Comparison of ENCODE assay signal across 8 cellular contexts in the genomic region with DNA sequence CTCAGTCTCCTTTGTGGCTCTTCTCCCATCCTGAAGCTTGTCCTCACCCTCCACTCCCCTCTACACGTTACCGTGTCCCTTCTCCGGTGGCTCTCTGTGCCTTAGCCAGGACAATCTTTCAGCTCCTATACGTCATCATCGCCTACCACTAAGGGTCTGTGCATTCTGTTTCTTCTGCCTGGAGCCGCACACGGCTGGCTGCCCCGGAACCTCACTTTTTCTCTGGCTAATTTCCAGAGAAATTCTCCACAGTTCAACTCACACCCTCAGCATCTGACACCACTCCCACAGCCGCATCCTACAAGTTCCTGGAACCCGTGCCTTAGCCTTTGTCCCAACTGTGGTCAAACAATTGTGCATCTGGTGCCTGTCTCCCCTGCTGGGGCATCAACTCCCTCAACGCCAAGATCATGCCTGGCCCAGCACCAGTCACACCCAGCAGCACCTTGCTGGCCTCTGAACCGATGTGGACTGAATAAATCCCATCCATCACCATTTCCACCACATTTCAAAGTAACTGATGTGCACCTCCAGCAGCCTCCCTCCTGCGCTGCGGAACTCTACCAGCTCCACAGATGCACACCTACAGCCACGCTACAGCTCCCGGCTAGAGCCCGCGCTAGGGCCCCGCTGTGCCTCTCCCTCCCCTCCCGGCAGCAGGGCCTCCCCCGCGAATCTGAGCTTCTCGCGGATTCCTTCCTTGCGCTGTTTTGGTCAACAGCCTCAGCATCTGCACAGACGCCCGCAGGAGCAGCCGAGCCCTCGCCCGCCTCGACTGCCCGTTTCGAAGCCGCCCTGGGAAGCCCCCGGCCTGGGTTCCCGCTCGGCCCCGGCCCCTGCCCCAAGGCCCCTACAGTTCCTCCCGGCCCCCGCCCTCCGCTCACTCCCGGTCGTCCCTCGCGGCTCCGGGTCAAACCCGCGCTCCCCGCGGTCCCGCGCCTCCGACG. TPM values are rescaled to one million over a fixed set of nuclear protein-coding genes. Genes with fewer than 3 reads are reported as not detected.
DNase-seq lines count a peak whose midpoint lies in the region; ATAC-seq and TF ChIP-seq lines count a peak whose summit lies in the region.

No MANE protein-coding gene starts in this region.

- no TSS peak for BruUV-seq in MCF 10A (replicated peaks; lab: Mats Ljungman, UMichigan)

- peaks cover 17% of the 10 kb centered on the region for H3K36me3 Mint-ChIP-seq in MCF 10A (ENCODE audit: insufficient read depth, unreplicated experiment)

- no peaks in the 10 kb centered on the region for H3K9me3 ChIP-seq in HUES6 (ENCODE audit: control insufficient read depth, insufficient read depth, low read depth, low read length)

- H3K27ac Mint-ChIP-seq in MCF 10A (ENCODE audit: low read depth, unreplicated experiment): peak overlapping the region; percentile 68

- peak overlapping the region; percentile 66 for H3K4me3 ChIP-seq in HUES6 (ENCODE audit: low read depth, low read length)

- H3K4me3 Mint-ChIP-seq in MCF 10A (ENCODE audit: unreplicated experiment): peak overlapping the region; percentile 91

- no peak for TF ChIP-seq CTCF in MCF 10A (IDR thresholded peaks at IDR 0.05; ENCODE audit: unreplicated experiment)

- intact Hi-C loops in MCF 10A (cut with micrococcal nuclease): no loop called here

- DNase-seq in DMS114 treated with DMSO at 0.1 percent for 48 hours (lab: John Stamatoyannopoulos, UW; ENCODE audit: unreplicated experiment): peak; percentile 5
- DNase-seq in T follicular helper cell (ENCODE audit: low read depth): peak; percentile 9
- DNase-seq in MCF 10A (ENCODE audit: unreplicated experiment): peak; percentile 24
- peak; percentile 86 for DNase-seq in kidney glomerular epithelial cell (lab: John Stamatoyannopoulos, UW)
- peak in 3 of 4 experiments; percentile 9 to 23 (median 14) for DNase-seq in stimulated activated CD4-positive, alpha-beta T cell treated with anti-CD3 and anti-CD28 coated beads, Interleukin-1b, Interleukin-23, amount 100 ng/mL, for 24 hours (ENCODE audit: low read depth in 4 of 4, low spot score in 1 of 4)
- no peak for DNase-seq in SKM-1 treated with dmso at 0.1 percent for 144 hours (lab: John Stamatoyannopoulos, UW; ENCODE audit: unreplicated experiment)

- no peaks in the 10 kb centered on the region for H3K9me3 Mint-ChIP-seq in MCF 10A (ENCODE audit: unreplicated experiment)

- no peak overlapping the region; the same call in 1 of the 2 replicates for H3K27ac ChIP-seq in HUES6 (ENCODE audit: low read depth, low read length)

- peaks cover 4% of the 10 kb centered on the region; the same call in 1 of the 2 replicates for H3K36me3 ChIP-seq in HUES6 (ENCODE audit: control insufficient read depth, insufficient read depth, low read length)

- no peaks in the 10 kb centered on the region for H3K27me3 Mint-ChIP-seq in MCF 10A (ENCODE audit: insufficient read depth, unreplicated experiment)

- peaks cover 37% of the 10 kb centered on the region for H3K4me1 Mint-ChIP-seq in MCF 10A (ENCODE audit: insufficient read depth, unreplicated experiment)

- CTCF ChIA-PET in MCF 10A (lab: Yijun Ruan, JAX): interaction anchor here (0.6 to 1.3 kb wide), 4 partner anchors 9 to 73 kb away, joined by 3 to 4 read pairs (median 3); no protein-coding TSS in a partner anchor

- peak overlapping the region; percentile 84 for H3K9ac ChIP-seq in HUES6 (ENCODE audit: low read length)

- POLR2A ChIA-PET in MCF 10A (lab: Yijun Ruan, JAX): interaction anchor here (0.6 to 3.5 kb wide), 12 partner anchors 9 to 458 kb away, joined by 3 to 28 read pairs (median 4); partner anchors contain the start of genes CUL4A, LAMP1 and PCID2

- peaks cover 34% of the 10 kb centered on the region for H3K4me1 ChIP-seq in HUES6 (ENCODE audit: control insufficient read depth, insufficient read depth, low read length)

- peak; percentile 23 for ATAC-seq in GM21515 (IDR thresholded peaks at IDR 0.05; ENCODE audit: unreplicated experiment)

- no peaks in the 10 kb centered on the region for H3K27me3 ChIP-seq in HUES6 (ENCODE audit: control insufficient read depth, insufficient read depth, low read length)

RNA-seq across cellular contexts. Expression of gene DCUN1D2, which starts 0.7 kb away (rescaled TPM):
- 20.4 and 22.0 TPM in 2 replicates for total RNA-seq in MCF 10A (2022)

RNA-seq across cellular contexts. Expression of gene ADPRHL1, which starts 36.5 kb away (rescaled TPM):
- 2.6 and 4.3 TPM in 2 replicates for total RNA-seq in MCF 10A (2022)
